In the genomic region with DNA sequence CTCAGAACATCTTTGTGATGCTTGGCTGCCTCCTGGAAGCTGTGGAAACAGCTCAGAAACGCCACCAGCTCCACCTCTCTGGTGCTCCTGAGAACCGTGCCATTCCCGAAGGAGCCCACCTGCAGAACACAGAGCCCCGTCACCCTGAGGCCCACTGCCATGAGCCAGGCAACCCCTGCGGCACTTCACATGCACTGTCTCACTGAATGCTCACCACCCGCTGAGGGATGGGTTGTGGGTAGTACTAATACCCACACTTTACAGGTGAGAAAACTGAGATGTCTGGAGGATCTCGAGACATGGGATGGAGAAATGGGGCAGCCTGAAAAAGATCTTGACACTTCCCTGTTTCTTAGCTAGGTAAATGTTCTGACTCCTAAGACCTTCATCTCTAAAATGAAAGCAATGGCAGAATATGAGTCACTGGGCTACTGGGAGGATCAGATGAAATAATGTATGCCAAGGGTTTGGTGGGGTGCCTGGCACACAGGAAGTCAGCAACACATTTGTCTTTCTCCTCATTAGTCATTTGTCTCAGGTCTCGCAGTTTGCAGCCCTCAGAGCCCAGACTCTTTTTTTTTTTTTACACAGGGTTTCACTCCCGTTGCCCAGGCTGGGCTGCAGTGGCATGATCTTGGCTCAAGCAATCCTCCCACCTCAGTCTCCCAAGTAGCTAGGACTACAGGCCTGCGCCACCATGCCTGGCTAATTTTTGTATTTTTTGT, we compare ENCODE assay signal across 7 cellular contexts. TPM values are rescaled to one million over a fixed set of nuclear protein-coding genes. Genes with fewer than 3 reads are reported as not detected.
DNase-seq lines count a peak whose midpoint lies in the region; ATAC-seq and TF ChIP-seq lines count a peak whose summit lies in the region.

No MANE protein-coding gene starts in this region.

- H3K27me3 ChIP-seq in Loucy (ENCODE audit: insufficient read depth, low read length, poor library complexity, severe bottlenecking) (peaks cover 69% of the 10 kb centered on the region), fibroblast of lung (ENCODE audit: control insufficient read depth, insufficient read depth, low read length) (no peaks in the 10 kb centered on the region)

- no peak overlapping the region for H3K27ac ChIP-seq in fibroblast of lung (ENCODE audit: insufficient read depth, low read length)

- TF ChIP-seq CTCF in Loucy (conservative IDR thresholded peaks at IDR 0.05; ENCODE audit: low read length) (no peak), fibroblast of lung (conservative IDR thresholded peaks at IDR 0.05 in 1 of 2, IDR thresholded peaks at IDR 0.05 in 1 of 2; ENCODE audit: low read depth in 1 of 2, low read length in 2 of 2) (no peak)

- peaks cover 9% of the 10 kb centered on the region for H3K4me1 ChIP-seq in Loucy (ENCODE audit: insufficient read depth, low read length, poor library complexity, severe bottlenecking)
- H3K4me1 ChIP-seq in fibroblast of lung (ENCODE audit: control insufficient read depth, extremely low read depth, insufficient read depth, low read length) = peaks cover under 1% of the 10 kb centered on the region

- H3K36me3 ChIP-seq in Loucy (ENCODE audit: insufficient read depth, low read length) (no peaks in the 10 kb centered on the region), fibroblast of lung (ENCODE audit: control insufficient read depth, insufficient read depth, low read length) (no peaks in the 10 kb centered on the region)

- no peaks in the 10 kb centered on the region for H3K27me3 Mint-ChIP-seq in activated CD4-positive, alpha-beta memory T cell treated with anti-CD3 and anti-CD28 coated beads, Interleukin-2, amount 10 ng/mL, durations not matched to agents 7 days and 5 days
- H3K27me3 Mint-ChIP-seq in stimulated activated naive B cell treated with anti-CD40 and anti-IgM and Interleukin-4, amounts not matched to agents 10 μg/mL and 1 μg/mL and 100 μg/mL, for 72 hours = peaks cover 41 to 48% of the 10 kb centered on the region in 2 donors

- H3K9me3 ChIP-seq in Loucy (ENCODE audit: insufficient read depth, low read depth, low read length) (no peaks in the 10 kb centered on the region), fibroblast of lung (ENCODE audit: control insufficient read depth, insufficient read depth, low read depth, low read length) (no peaks in the 10 kb centered on the region)

- no peaks in the 10 kb centered on the region for H4K20me1 ChIP-seq in Loucy (ENCODE audit: insufficient read depth, low read length, poor library complexity, severe bottlenecking)
- H4K20me1 ChIP-seq in fibroblast of lung (ENCODE audit: control insufficient read depth, extremely low read depth, insufficient read depth, low read length) = no peaks in the 10 kb centered on the region

- H3K4me3 Mint-ChIP-seq in activated CD4-positive, alpha-beta memory T cell treated with anti-CD3 and anti-CD28 coated beads, Interleukin-2, amount 10 ng/mL, durations not matched to agents 7 days and 5 days = peak overlapping the region; percentile 99
- no peak overlapping the region for H3K4me3 Mint-ChIP-seq in stimulated activated naive B cell treated with anti-CD40 and anti-IgM and Interleukin-4, amounts not matched to agents 10 μg/mL and 1 μg/mL and 100 μg/mL, for 72 hours

- peak overlapping the region; percentile 90 for H3K27ac Mint-ChIP-seq in activated CD4-positive, alpha-beta memory T cell treated with anti-CD3 and anti-CD28 coated beads, Interleukin-2, amount 10 ng/mL, durations not matched to agents 7 days and 5 days
- H3K27ac Mint-ChIP-seq in stimulated activated naive B cell treated with anti-CD40 and anti-IgM and Interleukin-4, amounts not matched to agents 10 μg/mL and 1 μg/mL and 100 μg/mL, for 72 hours = no peak overlapping the region

- H3F3A ChIP-seq in Loucy (ENCODE audit: low read depth) = no peaks in the 10 kb centered on the region

- H3K9me3 Mint-ChIP-seq in activated CD4-positive, alpha-beta memory T cell treated with anti-CD3 and anti-CD28 coated beads, Interleukin-2, amount 10 ng/mL, durations not matched to agents 7 days and 5 days = no peaks in the 10 kb centered on the region
- H3K9me3 Mint-ChIP-seq in stimulated activated naive B cell treated with anti-CD40 and anti-IgM and Interleukin-4, amounts not matched to agents 10 μg/mL and 1 μg/mL and 100 μg/mL, for 72 hours = no peaks in the 10 kb centered on the region

- H3K9ac ChIP-seq in Loucy (ENCODE audit: low read depth, low read length, poor library complexity, severe bottlenecking) = no peak overlapping the region
- H3K9ac ChIP-seq in fibroblast of lung (ENCODE audit: insufficient read depth, low read length) = no peak overlapping the region

- POLR2A ChIA-PET in activated CD4-positive, alpha-beta memory T cell treated with anti-CD3 and anti-CD28 coated beads, Interleukin-2, amount 10 ng/mL, durations not matched to agents 7 days and 5 days (lab: Charles Lee) = interaction anchor here (0.8 to 4.5 kb wide), 10 partner anchors 8 to 743 kb away, joined by 3 to 25 read pairs (median 6); a partner anchor contains a TSS

- ATAC-seq in stimulated activated naive B cell treated with anti-CD40 and anti-IgM and Interleukin-4, amounts not matched to agents 10 μg/mL and 1 μg/mL and 100 μg/mL, for 72 hours (replicated peaks) = peak; percentile 31 to 41
- no peak for ATAC-seq in HG03045 (IDR thresholded peaks at IDR 0.05; ENCODE audit: unreplicated experiment)

- no peak overlapping the region for H3K4me3 ChIP-seq in Loucy (ENCODE audit: low read length, poor library complexity, severe bottlenecking)
- H3K4me3 ChIP-seq in fibroblast of lung (replicated peaks in 1 of 4; ENCODE audit: control extremely low read depth in 1 of 4, insufficient read depth in 1 of 4, low read depth in 3 of 4, low read length in 4 of 4) = no peak overlapping the region

- H3K9me2 ChIP-seq in Loucy (replicated peaks; ENCODE audit: low read depth, low read length) = no peaks in the 10 kb centered on the region

- H3K79me2 ChIP-seq in Loucy (ENCODE audit: insufficient read depth, low read length) (no peaks in the 10 kb centered on the region), fibroblast of lung (ENCODE audit: control insufficient read depth, insufficient read depth, low read length) (no peaks in the 10 kb centered on the region)

- H3K4me1 Mint-ChIP-seq in activated CD4-positive, alpha-beta memory T cell treated with anti-CD3 and anti-CD28 coated beads, Interleukin-2, amount 10 ng/mL, durations not matched to agents 7 days and 5 days = peaks cover 59% of the 10 kb centered on the region
- peaks cover 10 to 13% of the 10 kb centered on the region in 2 donors for H3K4me1 Mint-ChIP-seq in stimulated activated naive B cell treated with anti-CD40 and anti-IgM and Interleukin-4, amounts not matched to agents 10 μg/mL and 1 μg/mL and 100 μg/mL, for 72 hours

- peak overlapping the region; percentile 22 for H3K4me2 ChIP-seq in Loucy (ENCODE audit: low read depth, low read length, poor library complexity, severe bottlenecking)
- H3K4me2 ChIP-seq in fibroblast of lung (ENCODE audit: extremely low read depth, insufficient read depth, low read length) = no peak overlapping the region

- peak; percentile 75 for DNase-seq in activated CD4-positive, alpha-beta memory T cell treated with anti-CD3 and anti-CD28 coated beads, Interleukin-2, amount 10 ng/mL, durations not matched to agents 7 days and 5 days
- DNase-seq in fibroblast of lung (ENCODE audit: low read depth in 2 of 2) = peak; percentile 39 to 51
- DNase-seq in stimulated activated naive B cell treated with anti-CD40 and anti-IgM and Interleukin-4, amounts not matched to agents 10 μg/mL and 1 μg/mL and 100 μg/mL, for 72 hours = no peak
- DNase-seq in inferior parietal cortex (ENCODE audit: extremely low spot score) = no peak
- DNase-seq in islet precursor cell = no peak

- H3K36me3 Mint-ChIP-seq in activated CD4-positive, alpha-beta memory T cell treated with anti-CD3 and anti-CD28 coated beads, Interleukin-2, amount 10 ng/mL, durations not matched to agents 7 days and 5 days (ENCODE audit: low read depth) = peaks cover 83% of the 10 kb centered on the region
- peaks cover 3 to 4% of the 10 kb centered on the region in 2 donors for H3K36me3 Mint-ChIP-seq in stimulated activated naive B cell treated with anti-CD40 and anti-IgM and Interleukin-4, amounts not matched to agents 10 μg/mL and 1 μg/mL and 100 μg/mL, for 72 hours

- H2AFZ ChIP-seq in Loucy (ENCODE audit: low read length) (no peak overlapping the region), fibroblast of lung (ENCODE audit: low read length) (no peak overlapping the region)

- CTCF ChIA-PET in activated CD4-positive, alpha-beta memory T cell treated with anti-CD3 and anti-CD28 coated beads, Interleukin-2, amount 10 ng/mL, durations not matched to agents 7 days and 5 days (lab: Charles Lee) = interaction anchor here (0.7 to 4.7 kb wide), 3 partner anchors 26 to 90 kb away, joined by 3 to 42 read pairs (median 5); no protein-coding TSS in a partner anchor

RNA-seq across cellular contexts. Expression of a gene that starts 5.3 kb away (rescaled TPM):
- 100 to 1,000 TPM; 104 to 107 TPM for total RNA-seq in activated CD4-positive, alpha-beta memory T cell treated with anti-CD3 and anti-CD28 coated beads, Interleukin-2, amount 10 ng/mL, durations not matched to agents 7 days and 5 days
- 0.51 and 1.2 TPM in 2 replicates for total RNA-seq in fibroblast of lung
- 0.07 and 0.14 TPM in 2 replicates for polyA plus RNA-seq in fibroblast of lung
- polyA plus RNA-seq in fibroblast of lung (2012) = 0.08 and 0.09 TPM in 2 replicates
- polyA minus RNA-seq in fibroblast of lung (ENCODE audit: low replicate concordance) = 2.1 TPM in 1 of 2 replicates, not detected in the other

RNA-seq across cellular contexts. Expression of a gene that starts 17.5 kb away (rescaled TPM):
- 10 to 100 TPM; 11.5 to 12.3 TPM for total RNA-seq in activated CD4-positive, alpha-beta memory T cell treated with anti-CD3 and anti-CD28 coated beads, Interleukin-2, amount 10 ng/mL, durations not matched to agents 7 days and 5 days
- 11.4 and 15.2 TPM in 2 replicates for total RNA-seq in fibroblast of lung
- polyA plus RNA-seq in fibroblast of lung = 14.7 and 18.1 TPM in 2 replicates
- polyA plus RNA-seq in fibroblast of lung (2012) = 14.8 and 18.1 TPM in 2 replicates
- 7.7 and 8.4 TPM in 2 replicates for polyA minus RNA-seq in fibroblast of lung (ENCODE audit: low replicate concordance)

RNA-seq across cellular contexts. Expression of a gene that starts 55.4 kb away (rescaled TPM):
- total RNA-seq in activated CD4-positive, alpha-beta memory T cell treated with anti-CD3 and anti-CD28 coated beads, Interleukin-2, amount 10 ng/mL, durations not matched to agents 7 days and 5 days = not detected
- total RNA-seq in fibroblast of lung = not detected in 2 replicates
- polyA plus RNA-seq in fibroblast of lung = not detected in 2 replicates
- polyA plus RNA-seq in fibroblast of lung (2012) = 0.07 TPM in 1 of 2 replicates, not detected in the other
- polyA minus RNA-seq in fibroblast of lung (ENCODE audit: low replicate concordance) = not detected in 2 replicates

Comparison
In these comparisons a context has a peak if more than half of its experiments do, and no peak if none do; other contexts are left out.
1. DNase-seq: peak in activated CD4-positive, alpha-beta memory T cell treated with anti-CD3 and anti-CD28 coated beads, Interleukin-2, amount 10 ng/mL, durations not matched to agents 7 days and 5 days (single experiment) and fibroblast of lung (2 of 2); none in stimulated activated naive B cell treated with anti-CD40 and anti-IgM and Interleukin-4, amounts not matched to agents 10 μg/mL and 1 μg/mL and 100 μg/mL, for 72 hours (single experiment), inferior parietal cortex (single experiment) and islet precursor cell (single experiment).
2. RNA of a gene that starts 5.3 kb away (total RNA-seq): 104 to 107 TPM in activated CD4-positive, alpha-beta memory T cell treated with anti-CD3 and anti-CD28 coated beads, Interleukin-2, amount 10 ng/mL, durations not matched to agents 7 days and 5 days; 0.51 to 1.2 TPM in fibroblast of lung; every median in the first group is over 10 times any median in the second.